ENCODE assay signal across 18 cellular contexts in the genomic region with DNA sequence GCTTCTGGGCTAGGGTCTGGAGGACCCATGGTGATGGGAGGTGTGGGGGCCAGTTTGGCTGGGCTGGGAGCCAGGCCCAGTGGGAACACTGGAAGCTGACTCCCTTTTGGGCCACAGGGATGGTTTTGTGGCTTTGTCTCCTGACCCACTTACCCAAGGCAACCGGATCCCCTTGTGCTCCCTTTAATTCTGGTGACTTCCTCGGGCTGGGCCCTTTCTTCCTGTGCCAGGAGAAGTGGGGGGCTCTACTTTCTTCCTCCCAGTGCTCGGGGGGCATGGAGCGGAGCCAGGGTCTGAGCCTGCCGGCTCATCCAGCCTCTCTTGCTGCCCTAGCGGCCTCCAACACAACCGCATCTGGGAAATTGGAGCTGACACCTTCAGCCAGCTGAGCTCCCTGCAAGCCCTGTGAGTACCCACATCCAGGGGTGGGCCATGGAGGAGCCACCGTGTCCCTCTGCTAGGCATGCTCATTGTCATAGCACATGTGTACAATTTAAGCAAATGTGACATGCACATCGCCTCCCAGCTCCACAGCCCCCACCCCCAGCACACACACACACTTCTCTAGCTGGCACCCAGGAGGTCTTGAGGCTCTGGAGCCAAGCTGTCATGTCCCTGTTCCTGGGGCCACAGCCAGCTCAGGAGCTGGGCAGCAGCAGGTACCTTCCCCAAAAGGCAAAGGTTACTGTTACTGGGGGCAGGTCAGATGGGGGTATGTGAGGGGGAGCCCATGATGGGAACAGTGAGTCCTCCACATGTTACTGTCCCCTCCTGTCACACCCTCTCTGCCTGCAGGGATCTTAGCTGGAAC.
"Had no signal": no experiment of that assay in that cellular context is flagged by ENCODE, and none has a peak within 500 bp of the region (broad histone marks: within the 10 kb centered on the region; RNA-seq: fewer than 3 reads in every experiment).

No MANE protein-coding gene starts in this region.

- H3K4me3 Mint-ChIP-seq: activated CD8-positive, alpha-beta T cell treated with anti-CD3 and anti-CD28 coated beads, Interleukin-2, amount 10 ng/mL, durations not matched to agents 7 days and 5 days; activated naive CD8-positive, alpha-beta T cell; effector memory CD8-positive, alpha-beta T cell; nephron progenitor cell; stimulated activated naive CD8-positive, alpha-beta T cell treated with anti-CD3 and anti-CD28 coated beads, Interleukin-15, Interleukin-2, amounts not matched to agents 100 ng/mL and 50 ng/mL, for 24 hours had no signal

- H3K27ac ChIP-seq: esophagus muscularis mucosa, gastrocnemius medialis, left ventricle myocardium inferior, tibial artery had no signal

- DNase-seq: activated CD4-positive, alpha-beta T cell treated with anti-CD3 and anti-CD28 coated beads for 1 hour; activated CD4-positive, alpha-beta T cell treated with anti-CD3 and anti-CD28 coated beads, Interleukin-2, amount 50 U/mL, for 1 hour; activated CD8-positive, alpha-beta T cell treated with anti-CD3 and anti-CD28 coated beads, Interleukin-2, amount 10 ng/mL, durations not matched to agents 7 days and 5 days; activated gamma-delta T cell treated with Interleukin-2 at 50 U/mL for 16 hours; amniotic stem cell; effector memory CD8-positive, alpha-beta T cell; gastrocnemius medialis; left ventricle myocardium inferior; nephron progenitor cell; stimulated activated CD4-positive, alpha-beta T cell treated with anti-CD3 and anti-CD28 coated beads, Interleukin-12 subunit alpha, Interleukin-12 subunit beta, amount 100 ng/mL, for 4 hours; stimulated activated CD4-positive, alpha-beta T cell treated with anti-CD3 and anti-CD28 coated beads, Interleukin-4, amount 100 ng/mL, for 4 hours; T-helper 1 cell; tibial artery had no signal

- H3K27ac Mint-ChIP-seq: activated CD8-positive, alpha-beta T cell treated with anti-CD3 and anti-CD28 coated beads, Interleukin-2, amount 10 ng/mL, durations not matched to agents 7 days and 5 days; activated naive CD8-positive, alpha-beta T cell; nephron progenitor cell; progenitor cell of endocrine pancreas; stimulated activated naive CD8-positive, alpha-beta T cell treated with anti-CD3 and anti-CD28 coated beads, Interleukin-15, Interleukin-2, amounts not matched to agents 100 ng/mL and 50 ng/mL, for 24 hours had no signal

- H3K9me3 Mint-ChIP-seq: effector memory CD8-positive, alpha-beta T cell; nephron progenitor cell; stimulated activated naive CD8-positive, alpha-beta T cell treated with anti-CD3 and anti-CD28 coated beads, Interleukin-15, Interleukin-2, amounts not matched to agents 100 ng/mL and 50 ng/mL, for 24 hours had no signal

- H3K36me3 Mint-ChIP-seq: activated naive CD8-positive, alpha-beta T cell had no signal

- H3K27me3 Mint-ChIP-seq: activated naive CD8-positive, alpha-beta T cell; effector memory CD8-positive, alpha-beta T cell; stimulated activated naive CD8-positive, alpha-beta T cell treated with anti-CD3 and anti-CD28 coated beads, Interleukin-15, Interleukin-2, amounts not matched to agents 100 ng/mL and 50 ng/mL, for 24 hours had no signal

- H3K27me3 ChIP-seq: gastrocnemius medialis, right atrium auricular region, tibial artery had no signal

- H3K4me3 ChIP-seq: esophagus muscularis mucosa, gastrocnemius medialis, left ventricle myocardium inferior, right atrium auricular region, tibial artery had no signal

- H3K36me3 ChIP-seq: esophagus muscularis mucosa, gastrocnemius medialis, left ventricle myocardium inferior, right atrium auricular region had no signal

- H3K9me3 ChIP-seq: esophagus muscularis mucosa, gastrocnemius medialis, left ventricle myocardium inferior, right atrium auricular region, tibial artery had no signal

- ATAC-seq: activated CD8-positive, alpha-beta T cell treated with anti-CD3 and anti-CD28 coated beads, Interleukin-2, amount 10 ng/mL, durations not matched to agents 7 days and 5 days; effector memory CD8-positive, alpha-beta T cell; gastrocnemius medialis had no signal
